In the genomic region with DNA sequence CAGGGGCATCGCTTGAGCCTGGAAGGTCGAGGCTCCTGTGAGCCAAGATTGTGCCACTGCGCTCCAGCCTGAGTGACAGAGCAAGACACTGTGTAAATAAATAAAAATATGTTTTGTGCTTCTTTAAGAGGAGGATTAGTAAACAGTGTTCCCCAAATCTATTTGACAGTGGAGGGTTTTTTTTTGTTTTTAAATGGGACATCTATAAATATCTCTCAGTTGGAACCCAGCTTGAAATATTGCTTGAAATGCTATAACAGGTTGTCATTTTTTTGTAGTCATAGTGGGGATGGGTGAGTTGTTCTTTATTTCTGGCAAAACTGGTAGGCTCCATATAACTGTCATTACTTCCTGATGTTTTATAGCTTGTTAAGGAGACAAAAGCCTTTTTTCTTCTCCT, we compare ENCODE assay signal across 32 cellular contexts.
"Had no signal": no experiment of that assay in that cellular context is flagged by ENCODE, and none has a peak within 500 bp of the region (broad histone marks: within the 10 kb centered on the region; RNA-seq: fewer than 3 reads in every experiment).

No MANE protein-coding gene starts in this region.

- H3K27me3 ChIP-seq: adrenal gland, body of pancreas had no signal

- H3K27ac ChIP-seq: adrenal gland, body of pancreas, coronary artery, esophagus muscularis mucosa had no signal

- H3K27ac Mint-ChIP-seq: activated CD4-positive, alpha-beta memory T cell treated with anti-CD3 and anti-CD28 coated beads for 36 hours; activated CD4-positive, alpha-beta T cell treated with anti-CD3 and anti-CD28 coated beads for 36 hours; activated CD4-positive, alpha-beta T cell treated with anti-CD3 and anti-CD28 coated beads, Interleukin-2, amount 10 ng/mL, durations not matched to agents 24 days and 14 days; activated CD8-positive, alpha-beta memory T cell treated with anti-CD3 and anti-CD28 coated beads, Interleukin-2, amount 10 ng/mL, durations not matched to agents 7 days and 5 days; activated CD8-positive, alpha-beta T cell treated with anti-CD3 and anti-CD28 coated beads, Interleukin-2, amount 10 ng/mL, durations not matched to agents 7 days and 5 days; activated naive CD4-positive, alpha-beta T cell treated with anti-CD3 and anti-CD28 coated beads for 36 hours; activated naive CD4-positive, alpha-beta T cell treated with anti-CD3 and anti-CD28 coated beads, Interleukin-2, amount 50 U/mL, for 24 hours; activated naive CD8-positive, alpha-beta T cell treated with anti-CD3 and anti-CD28 coated beads for 36 hours; activated naive CD8-positive, alpha-beta T cell treated with anti-CD3 and anti-CD28 coated beads, Interleukin-2, amount 50 U/mL, for 24 hours; activated T-helper 1 cell treated with anti-CD3 and anti-CD28 coated beads, Interleukin-12 subunit alpha, Interleukin-12 subunit beta, Interleukin-2, Interleukin-4 antibody, amounts not matched to agents 30 ng/mL and 10 ng/mL and 1 ng/mL, durations not matched to agents 14 hours and 24 hours and 36 hours; activated T-helper 2 cell treated with anti-CD3 and anti-CD28 coated beads, Interferon-gamma antibody, Interleukin-2, Interleukin-4, amounts not matched to agents 10 μg/mL and 5 μg/mL and 100 μg/mL, durations not matched to agents 14 hours and 24 hours and 36 hours; effector memory CD8-positive, alpha-beta T cell; T-helper 17 cell; T-helper 2 cell treated with Interferon-gamma antibody and Interleukin-4, amounts not matched to agents 5 μg/mL and 100 μg/mL, for 36 hours had no signal

- FAIRE-seq: frontal cortex had no signal

- H3K9me3 ChIP-seq: adrenal gland, body of pancreas, esophagus muscularis mucosa had no signal

- H3K36me3 Mint-ChIP-seq: activated CD4-positive, alpha-beta memory T cell treated with anti-CD3 and anti-CD28 coated beads for 36 hours; activated CD8-positive, alpha-beta memory T cell treated with anti-CD3 and anti-CD28 coated beads, Interleukin-2, amount 10 ng/mL, durations not matched to agents 7 days and 5 days; activated naive CD4-positive, alpha-beta T cell treated with anti-CD3 and anti-CD28 coated beads, Interleukin-2, amount 50 U/mL, for 24 hours; activated naive CD8-positive, alpha-beta T cell treated with anti-CD3 and anti-CD28 coated beads for 36 hours had no signal

- H3K4me3 Mint-ChIP-seq: activated CD4-positive, alpha-beta memory T cell treated with anti-CD3 and anti-CD28 coated beads for 36 hours; activated CD4-positive, alpha-beta T cell treated with anti-CD3 and anti-CD28 coated beads for 36 hours; activated CD4-positive, alpha-beta T cell treated with anti-CD3 and anti-CD28 coated beads, Interleukin-2, amount 10 ng/mL, durations not matched to agents 24 days and 14 days; activated CD8-positive, alpha-beta memory T cell treated with anti-CD3 and anti-CD28 coated beads, Interleukin-2, amount 10 ng/mL, durations not matched to agents 7 days and 5 days; activated CD8-positive, alpha-beta T cell treated with anti-CD3 and anti-CD28 coated beads, Interleukin-2, amount 10 ng/mL, durations not matched to agents 7 days and 5 days; activated naive CD4-positive, alpha-beta T cell treated with anti-CD3 and anti-CD28 coated beads for 36 hours; activated naive CD4-positive, alpha-beta T cell treated with anti-CD3 and anti-CD28 coated beads, Interleukin-2, amount 50 U/mL, for 24 hours; activated naive CD8-positive, alpha-beta T cell treated with anti-CD3 and anti-CD28 coated beads for 36 hours; activated naive CD8-positive, alpha-beta T cell treated with anti-CD3 and anti-CD28 coated beads, Interleukin-2, amount 50 U/mL, for 24 hours; activated T-helper 1 cell treated with anti-CD3 and anti-CD28 coated beads, Interleukin-12 subunit alpha, Interleukin-12 subunit beta, Interleukin-2, Interleukin-4 antibody, amounts not matched to agents 30 ng/mL and 10 ng/mL and 1 ng/mL, durations not matched to agents 14 hours and 24 hours and 36 hours; effector memory CD8-positive, alpha-beta T cell; T-helper 17 cell; T-helper 2 cell treated with Interferon-gamma antibody and Interleukin-4, amounts not matched to agents 5 μg/mL and 100 μg/mL, for 36 hours had no signal

- H3K4me1 Mint-ChIP-seq: activated CD4-positive, alpha-beta T cell treated with anti-CD3 and anti-CD28 coated beads, Interleukin-2, amount 10 ng/mL, durations not matched to agents 24 days and 14 days; activated CD8-positive, alpha-beta memory T cell treated with anti-CD3 and anti-CD28 coated beads, Interleukin-2, amount 10 ng/mL, durations not matched to agents 7 days and 5 days had no signal

- DNase-seq: activated CD4-positive, alpha-beta memory T cell treated with anti-CD3 and anti-CD28 coated beads for 36 hours; activated CD4-positive, alpha-beta T cell treated with anti-CD3 and anti-CD28 coated beads for 36 hours; activated CD4-positive, alpha-beta T cell treated with anti-CD3 and anti-CD28 coated beads, Interleukin-2, amount 10 ng/mL, durations not matched to agents 24 days and 14 days; activated CD4-positive, CD25-positive, alpha-beta regulatory T cell; activated CD4-positive, CD25-positive, alpha-beta regulatory T cell treated with anti-CD3 and anti-CD28 coated beads, Interleukin-2, amount 50 U/mL, for 72 hours; activated CD8-positive, alpha-beta memory T cell treated with anti-CD3 and anti-CD28 coated beads, Interleukin-2, amount 10 ng/mL, durations not matched to agents 7 days and 5 days; activated CD8-positive, alpha-beta memory T cell treated with anti-CD3 and anti-CD28 coated beads, Interleukin-2, amount 50 U/mL, for 4 hours; activated CD8-positive, alpha-beta T cell treated with anti-CD3 and anti-CD28 coated beads, Interleukin-2, amount 10 ng/mL, durations not matched to agents 7 days and 5 days; activated effector memory CD4-positive, alpha-beta T cell treated with anti-CD3 and anti-CD28 coated beads, Interleukin-2, amount 50 U/mL, for 16 hours; activated naive CD4-positive, alpha-beta T cell treated with anti-CD3 and anti-CD28 coated beads for 36 hours; activated naive CD8-positive, alpha-beta T cell treated with anti-CD3 and anti-CD28 coated beads for 36 hours; activated naive CD8-positive, alpha-beta T cell treated with anti-CD3 and anti-CD28 coated beads, Interleukin-2, amount 50 U/mL, for 24 hours; activated T-cell treated with anti-CD3 and anti-CD28 coated beads, Interleukin-2, amount 50 U/mL, for 1 hour; activated T-cell treated with anti-CD3 and anti-CD28 coated beads, Interleukin-2, amount 50 U/mL, for 48 hours; adrenal gland; aorta; body of pancreas; cerebellar nuclear complex; dermis blood vessel endothelial cell; effector CD4-positive, alpha-beta T cell; effector memory CD8-positive, alpha-beta T cell; erythroblast; T-helper 1 cell; T-helper 17 cell; T1000 had no signal

- ATAC-seq: activated CD4-positive, alpha-beta T cell treated with anti-CD3 and anti-CD28 coated beads for 36 hours; activated CD8-positive, alpha-beta memory T cell treated with anti-CD3 and anti-CD28 coated beads, Interleukin-2, amount 10 ng/mL, durations not matched to agents 7 days and 5 days; activated CD8-positive, alpha-beta T cell treated with anti-CD3 and anti-CD28 coated beads, Interleukin-2, amount 10 ng/mL, durations not matched to agents 7 days and 5 days; activated naive CD8-positive, alpha-beta T cell treated with anti-CD3 and anti-CD28 coated beads, Interleukin-2, amount 50 U/mL, for 24 hours; body of pancreas; effector memory CD8-positive, alpha-beta T cell; T-helper 17 cell had no signal

- H3K36me3 ChIP-seq: adrenal gland, esophagus muscularis mucosa had no signal

- H3K9me3 Mint-ChIP-seq: activated CD4-positive, alpha-beta memory T cell treated with anti-CD3 and anti-CD28 coated beads for 36 hours; activated CD4-positive, alpha-beta T cell treated with anti-CD3 and anti-CD28 coated beads, Interleukin-2, amount 10 ng/mL, durations not matched to agents 24 days and 14 days; activated naive CD4-positive, alpha-beta T cell treated with anti-CD3 and anti-CD28 coated beads for 36 hours; activated naive CD4-positive, alpha-beta T cell treated with anti-CD3 and anti-CD28 coated beads, Interleukin-2, amount 50 U/mL, for 24 hours; activated naive CD8-positive, alpha-beta T cell treated with anti-CD3 and anti-CD28 coated beads for 36 hours; activated naive CD8-positive, alpha-beta T cell treated with anti-CD3 and anti-CD28 coated beads, Interleukin-2, amount 50 U/mL, for 24 hours; activated T-helper 1 cell treated with anti-CD3 and anti-CD28 coated beads, Interleukin-12 subunit alpha, Interleukin-12 subunit beta, Interleukin-2, Interleukin-4 antibody, amounts not matched to agents 30 ng/mL and 10 ng/mL and 1 ng/mL, durations not matched to agents 14 hours and 24 hours and 36 hours; activated T-helper 2 cell treated with anti-CD3 and anti-CD28 coated beads, Interferon-gamma antibody, Interleukin-2, Interleukin-4, amounts not matched to agents 10 μg/mL and 5 μg/mL and 100 μg/mL, durations not matched to agents 14 hours and 24 hours and 36 hours; effector memory CD8-positive, alpha-beta T cell; T-helper 2 cell treated with Interferon-gamma antibody and Interleukin-4, amounts not matched to agents 5 μg/mL and 100 μg/mL, for 36 hours had no signal

- H3K4me3 ChIP-seq: adrenal gland, body of pancreas, coronary artery, esophagus muscularis mucosa had no signal

- H3K27me3 Mint-ChIP-seq: activated CD4-positive, alpha-beta T cell treated with anti-CD3 and anti-CD28 coated beads for 36 hours; activated naive CD4-positive, alpha-beta T cell treated with anti-CD3 and anti-CD28 coated beads, Interleukin-2, amount 50 U/mL, for 24 hours; activated naive CD8-positive, alpha-beta T cell treated with anti-CD3 and anti-CD28 coated beads for 36 hours had no signal
